Comparison of ENCODE assay signal across 11 cellular contexts in the genomic region with DNA sequence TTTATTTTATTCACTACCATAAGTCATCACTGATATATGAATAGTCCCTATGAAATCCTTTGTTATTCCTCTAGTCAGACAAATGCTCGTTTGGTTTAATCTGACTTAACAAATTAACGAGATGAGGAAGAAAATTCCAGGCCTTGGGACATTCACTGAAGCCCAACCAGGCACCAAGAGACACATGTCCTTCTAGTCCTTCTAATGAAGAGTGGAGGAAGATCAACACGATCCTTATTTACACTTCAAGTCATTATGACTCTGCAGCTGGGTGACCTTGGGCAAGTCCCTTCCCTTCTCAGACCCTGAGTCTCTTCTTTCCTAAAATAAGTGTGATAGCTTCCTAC.
A peak's percentile ranks its signal among the peaks of the same experiment; 100 is the strongest.
DNase-seq lines count a peak whose midpoint lies in the region; ATAC-seq, FAIRE-seq and TF ChIP-seq lines count a peak whose summit lies in the region.
"Had no signal": no experiment of that assay in that cellular context is flagged by ENCODE, and none has a peak within 500 bp of the region (broad histone marks: within the 10 kb centered on the region; RNA-seq: fewer than 3 reads in every experiment).

No MANE protein-coding gene starts in this region.

- peak overlapping the region; percentile 59 for H3K4me2 ChIP-seq in A549
- peak overlapping the region; percentile 56 for H3K4me2 ChIP-seq in osteoblast (ENCODE audit: insufficient read depth, low read length)

- no peak for FAIRE-seq in A549 (lab: Jason Lieb, UNC)

- POLR2A ChIA-PET in A549 (lab: Yijun Ruan, JAX) = interaction anchor here (1.4 to 2.6 kb wide), 5 partner anchors 13 to 117 kb away, joined by 3 to 14 read pairs (median 10); partner anchors contain the start of gene CEBPB

- no peaks in the 10 kb centered on the region for H3K27me3 ChIP-seq in osteoblast (ENCODE audit: insufficient read depth, low read length)

- in situ Hi-C loops in GM13976 (cut with MboI; ENCODE audit: low sequenced_read_pairs, unreplicated experiment) = no loop called here

- no peak for DNase-seq in A549 (ENCODE audit: low read depth in 1 of 2, low spot score in 1 of 2)
- peak; percentile 17 for DNase-seq in RKO (ENCODE audit: low spot score)
- DNase-seq in erythroblast (lab: John Stamatoyannopoulos, UW) = peak; percentile 29 to 58
- no peak for DNase-seq in osteoblast (ENCODE audit: insufficient read length, low spot score, missing footprints)
- no peak for DNase-seq in GM13976 (ENCODE audit: low spot score)
- no peak for DNase-seq in NCI-H510A treated with DMSO at 0.1 percent for 48 hours (lab: John Stamatoyannopoulos, UW)
- DNase-seq: activated CD4-positive, alpha-beta memory T cell treated with anti-CD3 and anti-CD28 coated beads, Interleukin-2, amount 10 ng/mL, durations not matched to agents 7 days and 5 days; NCI-H2107 had no signal

- ATAC-seq in A549 = peak in 1 of 2 experiments; percentile 9; a peak in 3 of 6 replicates
- ATAC-seq in HG03342 (IDR thresholded peaks at IDR 0.05; ENCODE audit: unreplicated experiment) = no peak
- ATAC-seq in HG03039 (IDR thresholded peaks at IDR 0.05; ENCODE audit: unreplicated experiment) = no peak
- ATAC-seq: T-cell had no signal

- TF ChIP-seq EP300 in A549 (IDR thresholded peaks at IDR 0.05) = no peak

- H3K36me3 ChIP-seq in osteoblast (ENCODE audit: insufficient read depth, low read length) = no peaks in the 10 kb centered on the region

- TF ChIP-seq CTCF in A549 (IDR thresholded peaks at IDR 0.05) (no peak), osteoblast (IDR thresholded peaks at IDR 0.05; ENCODE audit: extremely low read depth, low read depth, low read length) (no peak), GM13976 (IDR thresholded peaks at IDR 0.05; ENCODE audit: borderline replicate concordance, control extremely low read depth, extremely low read depth, insufficient read depth, missing control alignments) (no peak)

- no peaks in the 10 kb centered on the region for H3K79me2 ChIP-seq in osteoblast (ENCODE audit: insufficient read depth, low read length)

- TF ChIP-seq RAD21 in A549 (conservative IDR thresholded peaks at IDR 0.05 in 1 of 2, IDR thresholded peaks at IDR 0.05 in 1 of 2) = no peak

- CTCF ChIA-PET in A549 (lab: Yijun Ruan, JAX) = interaction anchor here (0.8 to 4.0 kb wide), 11 partner anchors 12 to 480 kb away, joined by 3 to 22 read pairs (median 4); no protein-coding TSS in a partner anchor

- peak overlapping the region; percentile 34 for H2AFZ ChIP-seq in osteoblast (ENCODE audit: low read length)

- H3K27ac ChIP-seq in A549 = peak overlapping the region; percentile 93 to 98
- H3K27ac ChIP-seq in osteoblast (ENCODE audit: low read depth, low read length) = peak overlapping the region; percentile 100

- H4K20me1 ChIP-seq in osteoblast (ENCODE audit: insufficient read depth, low read length) = no peaks in the 10 kb centered on the region

- peaks cover 95% of the 10 kb centered on the region for H3K4me1 ChIP-seq in A549
- H3K4me1 ChIP-seq in osteoblast (ENCODE audit: insufficient read depth, low read length) = peaks cover 63% of the 10 kb centered on the region

- no peaks in the 10 kb centered on the region for H3K9me3 ChIP-seq in A549
- no peaks in the 10 kb centered on the region for H3K9me3 ChIP-seq in osteoblast (ENCODE audit: low read depth, low read length)

- TF ChIP-seq POLR2A in A549 (IDR thresholded peaks at IDR 0.05; ENCODE audit: low read length) (no peak), erythroblast (IDR thresholded peaks at IDR 0.05; ENCODE audit: low read length) (no peak)

- H3K4me3 ChIP-seq in A549 = no peak overlapping the region
- peak overlapping the region; percentile 26 for H3K4me3 ChIP-seq in osteoblast (ENCODE audit: insufficient read depth, low read length)

- WGBS in A549 (ENCODE audit: missing lambda C conversion rate) = 3% methylated on average over 3 of the region's 3 CpGs

TF ChIP-seq in A549, 52 proteins besides CTCF, POLR2A, EP300 and RAD21:
- TF ChIP-seq SMC3 (IDR thresholded peaks at IDR 0.05) (no peak), FOSL2 (IDR thresholded peaks at IDR 0.05) (no peak), FOSL2 (CRISPR knock-in tag; IDR thresholded peaks at IDR 0.05) (peak; percentile 48; the same call in 1 of the 2 replicates), ZNF302 (CRISPR knock-in tag; IDR thresholded peaks at IDR 0.05) (peak; percentile 24; the same call in 1 of the 2 replicates), FOXS1 (CRISPR knock-in tag; IDR thresholded peaks at IDR 0.05) (no peak), ZFP36 (IDR thresholded peaks at IDR 0.05; ENCODE audit: borderline replicate concordance, partially characterized antibody) (peak; percentile 26), MAFK (IDR thresholded peaks at IDR 0.05; ENCODE audit: partially characterized antibody) (peak; percentile 75), CHD4 (IDR thresholded peaks at IDR 0.05; ENCODE audit: borderline replicate concordance) (no peak), FOSB (CRISPR knock-in tag; IDR thresholded peaks at IDR 0.05) (peak; percentile 90), RARB (CRISPR knock-in tag; IDR thresholded peaks at IDR 0.05) (0 out of 2 replicates have a peak, but pooled peaks have one; percentile 42), HDAC2 (IDR thresholded peaks at IDR 0.05) (no peak; the same call in 1 of the 2 replicates), ESRRA (IDR thresholded peaks at IDR 0.05; ENCODE audit: borderline replicate concordance, low read length) (peak; percentile 58; the same call in 1 of the 2 replicates), HOXB5 (CRISPR knock-in tag; IDR thresholded peaks at IDR 0.05) (peak; percentile 67), TFCP2L1 (CRISPR knock-in tag; IDR thresholded peaks at IDR 0.05) (peak; percentile 87; the same call in 1 of the 2 replicates), HOXA7 (CRISPR knock-in tag; IDR thresholded peaks at IDR 0.05) (peak; percentile 89), USF2 (IDR thresholded peaks at IDR 0.05) (no peak; the same call in 1 of the 2 replicates), NFE2L2 (conservative IDR thresholded peaks at IDR 0.05; ENCODE audit: low read length) (peak; percentile 80)
- TF ChIP-seq, protein P1, sequence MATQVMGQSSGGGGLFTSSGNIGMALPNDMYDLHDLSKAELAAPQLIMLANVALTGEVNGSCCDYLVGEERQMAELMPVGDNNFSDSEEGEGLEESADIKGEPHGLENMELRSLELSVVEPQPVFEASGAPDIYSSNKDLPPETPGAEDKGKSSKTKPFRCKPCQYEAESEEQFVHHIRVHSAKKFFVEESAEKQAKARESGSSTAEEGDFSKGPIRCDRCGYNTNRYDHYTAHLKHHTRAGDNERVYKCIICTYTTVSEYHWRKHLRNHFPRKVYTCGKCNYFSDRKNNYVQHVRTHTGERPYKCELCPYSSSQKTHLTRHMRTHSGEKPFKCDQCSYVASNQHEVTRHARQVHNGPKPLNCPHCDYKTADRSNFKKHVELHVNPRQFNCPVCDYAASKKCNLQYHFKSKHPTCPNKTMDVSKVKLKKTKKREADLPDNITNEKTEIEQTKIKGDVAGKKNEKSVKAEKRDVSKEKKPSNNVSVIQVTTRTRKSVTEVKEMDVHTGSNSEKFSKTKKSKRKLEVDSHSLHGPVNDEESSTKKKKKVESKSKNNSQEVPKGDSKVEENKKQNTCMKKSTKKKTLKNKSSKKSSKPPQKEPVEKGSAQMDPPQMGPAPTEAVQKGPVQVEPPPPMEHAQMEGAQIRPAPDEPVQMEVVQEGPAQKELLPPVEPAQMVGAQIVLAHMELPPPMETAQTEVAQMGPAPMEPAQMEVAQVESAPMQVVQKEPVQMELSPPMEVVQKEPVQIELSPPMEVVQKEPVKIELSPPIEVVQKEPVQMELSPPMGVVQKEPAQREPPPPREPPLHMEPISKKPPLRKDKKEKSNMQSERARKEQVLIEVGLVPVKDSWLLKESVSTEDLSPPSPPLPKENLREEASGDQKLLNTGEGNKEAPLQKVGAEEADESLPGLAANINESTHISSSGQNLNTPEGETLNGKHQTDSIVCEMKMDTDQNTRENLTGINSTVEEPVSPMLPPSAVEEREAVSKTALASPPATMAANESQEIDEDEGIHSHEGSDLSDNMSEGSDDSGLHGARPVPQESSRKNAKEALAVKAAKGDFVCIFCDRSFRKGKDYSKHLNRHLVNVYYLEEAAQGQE (IDR thresholded peaks at IDR 0.05) = peak; percentile 82
- TF ChIP-seq, protein P2, sequence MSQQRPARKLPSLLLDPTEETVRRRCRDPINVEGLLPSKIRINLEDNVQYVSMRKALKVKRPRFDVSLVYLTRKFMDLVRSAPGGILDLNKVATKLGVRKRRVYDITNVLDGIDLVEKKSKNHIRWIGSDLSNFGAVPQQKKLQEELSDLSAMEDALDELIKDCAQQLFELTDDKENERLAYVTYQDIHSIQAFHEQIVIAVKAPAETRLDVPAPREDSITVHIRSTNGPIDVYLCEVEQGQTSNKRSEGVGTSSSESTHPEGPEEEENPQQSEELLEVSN (IDR thresholded peaks at IDR 0.05; ENCODE audit: borderline replicate concordance, low read depth) = no peak; the same call in 1 of the 2 replicates

Comparison
In these comparisons a context has a peak if more than half of its experiments do, and no peak if none do; other contexts are left out.
1. DNase-seq: peak in RKO (single experiment) and erythroblast (2 of 2); none in A549 (0 of 2), osteoblast (single experiment), GM13976 (single experiment) and NCI-H510A treated with DMSO at 0.1 percent for 48 hours (single experiment).